In genomic region chr21:15953551-15954116, GRCh38 we compare ENCODE assay signal across 8 cellular contexts.
"Had no signal": no experiment of that assay in that cellular context is flagged by ENCODE, and none has a peak within 500 bp of the region (broad histone marks: within the 10 kb centered on the region; RNA-seq: fewer than 3 reads in every experiment).

No MANE protein-coding gene starts in this region.

- H3K9ac ChIP-seq: GM23248 had no signal

- H3K36me3 Mint-ChIP-seq: IgD-negative memory B cell had no signal

- H3K4me3 ChIP-seq: GM23248, HAP-1 had no signal

- FAIRE-seq: HepG2 had no signal

- DNase-seq: GM23248, GOT3, H7, KBM-7 had no signal

- H3K4me1 Mint-ChIP-seq: IgD-negative memory B cell had no signal

- H2AFZ ChIP-seq: GM23248 had no signal

- H3K27ac ChIP-seq: GM23248, HL-60 had no signal

- H3K27me3 Mint-ChIP-seq: IgD-negative memory B cell had no signal

- H3K27ac Mint-ChIP-seq: IgD-negative memory B cell had no signal

- H3K36me3 ChIP-seq: HAP-1 had no signal

- H3K4me1 ChIP-seq: HAP-1 had no signal
